In genomic region chr5:110625376-110625999, GRCh38 we compare ENCODE assay signal across 8 cellular contexts.
DNase-seq lines count a peak whose midpoint lies in the region; ATAC-seq and TF ChIP-seq lines count a peak whose summit lies in the region.

No MANE protein-coding gene starts in this region.

- DNase-seq in NCI-H187 treated with DMSO at 0.1 percent for 48 hours (lab: John Stamatoyannopoulos, UW) (peak; percentile 11), NCI-H187 (lab: John Stamatoyannopoulos, UW) (no peak), NCI-H2227 treated with DMSO at 0.1 percent for 48 hours (lab: John Stamatoyannopoulos, UW) (peak; percentile 13), T47D (ENCODE audit: low read depth in 1 of 2, low spot score in 1 of 2) (peak; percentile 4 to 49), mesothelial cell of epicardium (ENCODE audit: low spot score in 2 of 2, unreplicated experiment in 2 of 2) (no peak), posterior vena cava (ENCODE audit: low spot score) (no peak)

- ATAC-seq in GM21529 (IDR thresholded peaks at IDR 0.05; ENCODE audit: unreplicated experiment): no peak
- no peak for ATAC-seq in GM21423 (IDR thresholded peaks at IDR 0.05; ENCODE audit: unreplicated experiment)

- intact Hi-C loops in posterior vena cava (cut with DNase I): no loop called here

- peaks cover 3% of the 10 kb centered on the region for H3K4me1 Mint-ChIP-seq in mesothelial cell of epicardium

- H3K27ac Mint-ChIP-seq in mesothelial cell of epicardium: no peak overlapping the region

- peaks cover 2% of the 10 kb centered on the region for H3K27me3 Mint-ChIP-seq in mesothelial cell of epicardium (ENCODE audit: low read depth)

- H3K4me3 Mint-ChIP-seq in mesothelial cell of epicardium: no peak overlapping the region

- H3K36me3 Mint-ChIP-seq in mesothelial cell of epicardium: no peaks in the 10 kb centered on the region

- peak; percentile 77 for TF ChIP-seq CTCF in mesothelial cell of epicardium (IDR thresholded peaks at IDR 0.05; ENCODE audit: unreplicated experiment)

- in situ Hi-C loops in T47D (cut with HindIII; ENCODE audit: low pct_unique_long_range_greater_than_20kb, low sequenced_read_pairs): no loop called here

- H3K9me3 Mint-ChIP-seq in mesothelial cell of epicardium: peaks cover 2% of the 10 kb centered on the region

Comparison
In these comparisons a context has a peak if more than half of its experiments do, and no peak if none do; other contexts are left out.
1. DNase-seq: peak in NCI-H187 treated with DMSO at 0.1 percent for 48 hours (single experiment), NCI-H2227 treated with DMSO at 0.1 percent for 48 hours (single experiment) and T47D (2 of 2); none in NCI-H187 (0 of 2), mesothelial cell of epicardium (0 of 2) and posterior vena cava (single experiment).